Comparison of ENCODE assay signal across 8 cellular contexts in genomic region chr19:8580710-8581281, GRCh38. TPM values are rescaled to one million over a fixed set of nuclear protein-coding genes. Genes with fewer than 3 reads are reported as not detected.
DNase-seq lines count a peak whose midpoint lies in the region; ATAC-seq, FAIRE-seq and TF ChIP-seq lines count a peak whose summit lies in the region.

No MANE protein-coding gene starts in this region.

- TF ChIP-seq POLR2A in A549 (IDR thresholded peaks at IDR 0.05; ENCODE audit: low read length) (no peak), GM12892 (IDR thresholded peaks at IDR 0.05; ENCODE audit: low read depth, low read length) (no peak), GM12878 (IDR thresholded peaks at IDR 0.05; ENCODE audit: low read depth, low read length) (no peak)

- POLR2A ChIA-PET in A549 (lab: Yijun Ruan, JAX) (interaction anchor here (0.6 to 3.5 kb wide), 3 partner anchors 67 to 229 kb away, joined by 3 to 18 read pairs (median 3); partner anchors contain the start of gene ZNF414), GM12878 (lab: Charles Lee) (interaction anchor here (0.6 kb wide), 1 partner anchor 131 kb away, joined by 4 read pairs; no protein-coding TSS in a partner anchor)

- H3K27me3 ChIP-seq in GM12878 (replicated peaks in 1 of 2; ENCODE audit: control insufficient read depth in 2 of 2, insufficient read depth in 2 of 2, low read length in 1 of 2) = peaks cover 0 to 5% of the 10 kb centered on the region in 2 experiments; a peak in 1 of 4 replicates

- CTCF ChIA-PET in A549 (lab: Yijun Ruan, JAX) (interaction anchor here (0.5 to 5.2 kb wide), 49 partner anchors 8 to 1762 kb away, joined by 3 to 60 read pairs (median 4); partner anchors contain the start of gene ZNF414), GM12878 (lab: Yijun Ruan, JAX) (interaction anchor here (0.5 to 7.3 kb wide), 28 partner anchors 9 to 1102 kb away, joined by 3 to 73 read pairs (median 3); partner anchors contain the start of genes MARCHF2, ZNF317 and ZNF414)

- no peak for FAIRE-seq in A549 (lab: Jason Lieb, UNC)
- peak; percentile 78 for FAIRE-seq in GM12892 (lab: Jason Lieb, UNC)
- peak; percentile 83 for FAIRE-seq in GM12878 (lab: Jason Lieb, UNC)

- in situ Hi-C loops in GM12878 (cut with MboI) = no loop called here

- H3K36me3 ChIP-seq in GM12878 (ENCODE audit: control insufficient read depth in 2 of 2, insufficient read depth in 2 of 2, low read length in 1 of 2) = no peaks in the 10 kb centered on the region

- H3K27ac ChIP-seq in A549 = peak overlapping the region; percentile 29 to 75; a peak in 5 of 6 replicates
- no peak overlapping the region for H3K27ac ChIP-seq in GM12878 (ENCODE audit: control insufficient read depth, insufficient read depth)

- RAD21 ChIA-PET in GM12878 (lab: Charles Lee; ENCODE audit: unreplicated experiment) = interaction anchor here (0.6 to 1.9 kb wide), 6 partner anchors 10 to 1552 kb away, joined by 3 to 10 read pairs (median 4); partner anchors contain the start of genes MARCHF2 and ZNF414

- H3K4me2 ChIP-seq in A549 (peak overlapping the region; percentile 35; the same call in 2 of the 3 replicates), GM12878 (ENCODE audit: control insufficient read depth, insufficient read depth) (no peak overlapping the region)

- TF ChIP-seq RAD21 in A549 (conservative IDR thresholded peaks at IDR 0.05 in 1 of 2, IDR thresholded peaks at IDR 0.05 in 1 of 2) (peak; percentile 84 to 87), GM12878 (IDR thresholded peaks at IDR 0.05; ENCODE audit: insufficient read depth, low read depth, low read length) (peak; percentile 79)

- intact Hi-C loops in GM12878 (cut with micrococcal nuclease; ENCODE audit: unreplicated experiment) = loop anchor here (5.0 kb wide), 1 partner anchor 228 kb away; no protein-coding TSS in a partner anchor

- SMC1A ChIA-PET in GM12878 (lab: Charles Lee; ENCODE audit: uncharacterized antibody, unreplicated experiment) = interaction anchor here (0.7 kb wide), 1 partner anchor 78 kb away, joined by 4 read pairs; no protein-coding TSS in a partner anchor

- no peaks in the 10 kb centered on the region for H3K9me3 ChIP-seq in A549
- no peaks in the 10 kb centered on the region for H3K9me3 ChIP-seq in GM12878 (replicated peaks; ENCODE audit: control insufficient read depth, insufficient read depth, low read length)
- no peaks in the 10 kb centered on the region for H3K9me3 ChIP-seq in iPS-18c (ENCODE audit: control insufficient read depth, insufficient read depth, low read length)

- DNase-seq in A549 (ENCODE audit: low read depth in 1 of 2, low spot score in 1 of 2) = peak; percentile 50 to 81
- peak; percentile 66 for DNase-seq in GM12892 (ENCODE audit: insufficient read length)
- peak; percentile 42 for DNase-seq in NCI-H1105 treated with DMSO at 0.1 percent for 48 hours (lab: John Stamatoyannopoulos, UW)
- DNase-seq in UCSD-AML1 (lab: John Stamatoyannopoulos, UW; ENCODE audit: unreplicated experiment) = peak; percentile 82
- DNase-seq in GM12878 (ENCODE audit: low read depth, low spot score) = no peak
- DNase-seq in stimulated activated CD4-positive, alpha-beta T cell treated with anti-CD3 and anti-CD28 coated beads, Interleukin-15, amount 100 ng/mL, for 24 hours = peak; percentile 88

- H3K4me1 ChIP-seq in A549 = peaks cover 30% of the 10 kb centered on the region
- H3K4me1 ChIP-seq in GM12878 (ENCODE audit: control insufficient read depth, insufficient read depth, low read length) = peaks cover 8% of the 10 kb centered on the region

- no peak overlapping the region for H2AFZ ChIP-seq in GM12878 (ENCODE audit: control insufficient read depth, low read depth, low read length)

- TF ChIP-seq CTCF in A549 (IDR thresholded peaks at IDR 0.05) (peak; percentile 96), GM12878 (IDR thresholded peaks at IDR 0.05 in 2 of 3, conservative IDR thresholded peaks at IDR 0.05 in 1 of 3; ENCODE audit: control insufficient read depth in 2 of 3, extremely low read depth in 1 of 3, insufficient read depth in 1 of 3, low read depth in 3 of 3, low read length in 3 of 3) (peak; percentile 99)

- no TSS peak for BruUV-seq in GM12878 (replicated peaks; lab: Mats Ljungman, UMichigan)

- H3K9ac ChIP-seq in GM12878 (ENCODE audit: control insufficient read depth, insufficient read depth, low read length) = no peak overlapping the region

- no peaks in the 10 kb centered on the region for H3K79me2 ChIP-seq in GM12878 (ENCODE audit: control insufficient read depth, insufficient read depth, low read length)

- TF ChIP-seq EP300 in A549 (IDR thresholded peaks at IDR 0.05) = no peak
- no peak for TF ChIP-seq EP300 in GM12878 (IDR thresholded peaks at IDR 0.05; ENCODE audit: borderline replicate concordance in 1 of 2, control insufficient read depth in 1 of 2, low read depth in 2 of 2, low read length in 2 of 2)

- 13% methylated on average over 8 of the region's 21 CpGs for WGBS in A549 (ENCODE audit: missing lambda C conversion rate)
- WGBS in GM12878 (ENCODE audit: insufficient coverage, insufficient replicate concordance, low lambda C conversion rate, missing lambda C conversion rate) = under 1% methylated on average over 18 of the region's 21 CpGs

- H3K4me3 ChIP-seq in A549 (no peak overlapping the region), GM12878 (no peak overlapping the region), iPS-18c (ENCODE audit: insufficient read depth, low read depth, low read length) (peak overlapping the region; percentile 28; the same call in 1 of the 2 replicates)

- ATAC-seq in A549 (peak; percentile 57 to 74; a peak in 5 of 6 replicates), GM12878 (peak; percentile 62), GM21576 (IDR thresholded peaks at IDR 0.05; ENCODE audit: unreplicated experiment) (no peak)

- H4K20me1 ChIP-seq in GM12878 (ENCODE audit: control insufficient read depth, insufficient read depth) = no peaks in the 10 kb centered on the region

RNA-seq across cellular contexts. Expression of gene MYO1F, which starts 3.6 kb away (rescaled TPM):
- polyA plus RNA-seq in A549 (2011; rRNA removed) (0.37 and 0.95 TPM in 2 replicates), A549 (2017; fragmentation: RNase III; extraction: RNeasy Plus Mini Kit Qiagen cat#74134 plus additional on column Dnase treatment) (0.17 to 0.24 TPM (median 0.23 TPM) in 3 replicates), GM12878 (2011; rRNA removed) (3.6 and 5.3 TPM in 2 replicates), GM12878 (2014; fragmentation: Illumina TruSeq; extraction: Trizol) (28.9 and 37.0 TPM in 2 replicates), GM12878 (2014; fragmentation: Nextera tagmentation; extraction: Ambion mirVana) (1 to 10 TPM; 3.5 to 4.0 TPM), GM12878 (2014; rRNA removed) (43.3 and 46.9 TPM in 2 replicates), GM12878 (2016; fragmentation: Nextera tagmentation; extraction: Ambion mirVana) (10 to 100 TPM; 29.9 to 30.6 TPM)
- 0.45 TPM in 2 replicates for polyA plus RNA-seq in A549 (2012; cell fraction: cytosol; rRNA removed)
- 0.60 and 0.76 TPM in 2 replicates for polyA plus RNA-seq in A549 (2012; cell fraction: nucleus; rRNA removed)
- 1.2 and 1.9 TPM in 2 replicates for polyA minus RNA-seq in A549 (2011; rRNA and poly(A)+ RNA removed)
- polyA plus RNA-seq in GM12892 (2012; ENCODE audit: missing spikeins) = 13.2 TPM
- total RNA-seq in GM12878 (2013; cell fraction: nucleolus; rRNA removed) = 31.9 and 41.6 TPM in 2 replicates
- total RNA-seq in GM12878 (2014; rRNA removed) (31.2 and 42.8 TPM in 2 replicates), GM12878 (2014; rRNA removed; fragmentation: Illumina TruSeq; extraction: Trizol) (28.8 and 32.0 TPM in 2 replicates), GM12878 (2021) (42.6 and 49.4 TPM in 2 replicates)
- polyA plus RNA-seq in GM12878 (2011; ENCODE audit: low read depth) = 6.5 TPM
- polyA plus RNA-seq in GM12878 (2011; cell fraction: cytosol; rRNA removed) = 6.5 and 7.4 TPM in 2 replicates
- 9.4 and 11.5 TPM in 2 replicates for polyA plus RNA-seq in GM12878 (2011; cell fraction: nucleus; rRNA removed)
- 9.1 and 13.9 TPM in 2 replicates for polyA plus RNA-seq in GM12878 (2012)
- polyA minus RNA-seq in GM12878 (2011; rRNA and poly(A)+ RNA removed) = 8.0 and 10.1 TPM in 2 replicates
- polyA minus RNA-seq in GM12878 (2011; cell fraction: cytosol; rRNA and poly(A)+ RNA removed) = 3.6 TPM in 2 replicates
- 4.1 and 9.5 TPM in 2 replicates for polyA minus RNA-seq in GM12878 (2011; cell fraction: nucleus; rRNA and poly(A)+ RNA removed)

RNA-seq across cellular contexts. Expression of gene ADAMTS10, which starts 29.7 kb away (rescaled TPM):
- 26.7 and 33.2 TPM in 2 replicates for polyA plus RNA-seq in A549 (2011; rRNA removed)
- polyA plus RNA-seq in A549 (2012; cell fraction: cytosol; rRNA removed) = 23.0 and 34.1 TPM in 2 replicates
- 263 and 313 TPM in 2 replicates for polyA plus RNA-seq in A549 (2012; cell fraction: nucleus; rRNA removed)
- 39.0 to 73.0 TPM (median 49.3 TPM) in 3 replicates for polyA plus RNA-seq in A549 (2017; fragmentation: RNase III; extraction: RNeasy Plus Mini Kit Qiagen cat#74134 plus additional on column Dnase treatment)
- 28.3 and 29.4 TPM in 2 replicates for polyA minus RNA-seq in A549 (2011; rRNA and poly(A)+ RNA removed)
- polyA plus RNA-seq in GM12892 (2012; ENCODE audit: missing spikeins) = 0.64 TPM
- total RNA-seq in GM12878 (2013; cell fraction: nucleolus; rRNA removed) = 21.9 and 25.7 TPM in 2 replicates
- 0.68 TPM in 1 of 2 replicates, not detected in the other for total RNA-seq in GM12878 (2014; rRNA removed)
- 0.09 and 0.13 TPM in 2 replicates for total RNA-seq in GM12878 (2014; rRNA removed; fragmentation: Illumina TruSeq; extraction: Trizol)
- total RNA-seq in GM12878 (2021) = 0.45 and 0.59 TPM in 2 replicates
- polyA plus RNA-seq in GM12878 (2011; ENCODE audit: low read depth) = not detected
- 2.1 and 2.5 TPM in 2 replicates for polyA plus RNA-seq in GM12878 (2011; rRNA removed)
- 2.0 and 3.9 TPM in 2 replicates for polyA plus RNA-seq in GM12878 (2011; cell fraction: cytosol; rRNA removed)
- 50.0 and 53.0 TPM in 2 replicates for polyA plus RNA-seq in GM12878 (2011; cell fraction: nucleus; rRNA removed)
- polyA plus RNA-seq in GM12878 (2012) = 0.10 TPM in 1 of 2 replicates, not detected in the other
- 0.01 TPM in 1 of 2 replicates, not detected in the other for polyA plus RNA-seq in GM12878 (2014; fragmentation: Illumina TruSeq; extraction: Trizol)
- polyA plus RNA-seq in GM12878 (2014; fragmentation: Nextera tagmentation; extraction: Ambion mirVana) = not detected
- polyA plus RNA-seq in GM12878 (2014; rRNA removed) = 0.20 and 0.42 TPM in 2 replicates
- polyA plus RNA-seq in GM12878 (2016; fragmentation: Nextera tagmentation; extraction: Ambion mirVana) = under 1 TPM in 1 of 2 experiments, not detected in 1; 0.15 TPM
- polyA minus RNA-seq in GM12878 (2011; rRNA and poly(A)+ RNA removed) = 1.5 and 5.5 TPM in 2 replicates
- polyA minus RNA-seq in GM12878 (2011; cell fraction: cytosol; rRNA and poly(A)+ RNA removed) = 1.1 and 2.2 TPM in 2 replicates
- 8.3 and 10.6 TPM in 2 replicates for polyA minus RNA-seq in GM12878 (2011; cell fraction: nucleus; rRNA and poly(A)+ RNA removed)

RNA-seq across cellular contexts. Expression of gene NFILZ, which starts 49.6 kb away (rescaled TPM):
- polyA plus RNA-seq in A549 (2011; rRNA removed) = not detected in 2 replicates
- polyA plus RNA-seq in A549 (2012; cell fraction: cytosol; rRNA removed) = not detected in 2 replicates
- polyA plus RNA-seq in A549 (2012; cell fraction: nucleus; rRNA removed) = not detected in 2 replicates
- polyA plus RNA-seq in A549 (2017; fragmentation: RNase III; extraction: RNeasy Plus Mini Kit Qiagen cat#74134 plus additional on column Dnase treatment) = not detected in 3 replicates
- not detected in 2 replicates for polyA minus RNA-seq in A549 (2011; rRNA and poly(A)+ RNA removed)
- polyA plus RNA-seq in GM12892 (2012; ENCODE audit: missing spikeins) = not detected
- not detected in 2 replicates for total RNA-seq in GM12878 (2013; cell fraction: nucleolus; rRNA removed)
- total RNA-seq in GM12878 (2014; rRNA removed) = not detected in 2 replicates
- total RNA-seq in GM12878 (2014; rRNA removed; fragmentation: Illumina TruSeq; extraction: Trizol) = not detected in 2 replicates
- total RNA-seq in GM12878 (2021) = not detected in 2 replicates
- not detected for polyA plus RNA-seq in GM12878 (2011; ENCODE audit: low read depth)
- polyA plus RNA-seq in GM12878 (2011; rRNA removed) = not detected in 2 replicates
- polyA plus RNA-seq in GM12878 (2011; cell fraction: cytosol; rRNA removed) = not detected in 2 replicates
- polyA plus RNA-seq in GM12878 (2011; cell fraction: nucleus; rRNA removed) = not detected in 2 replicates
- not detected in 2 replicates for polyA plus RNA-seq in GM12878 (2012)
- polyA plus RNA-seq in GM12878 (2014; fragmentation: Illumina TruSeq; extraction: Trizol) = not detected in 2 replicates
- not detected for polyA plus RNA-seq in GM12878 (2014; fragmentation: Nextera tagmentation; extraction: Ambion mirVana)
- polyA plus RNA-seq in GM12878 (2014; rRNA removed) = not detected in 2 replicates
- not detected for polyA plus RNA-seq in GM12878 (2016; fragmentation: Nextera tagmentation; extraction: Ambion mirVana)
- not detected in 2 replicates for polyA minus RNA-seq in GM12878 (2011; rRNA and poly(A)+ RNA removed)
- not detected in 2 replicates for polyA minus RNA-seq in GM12878 (2011; cell fraction: cytosol; rRNA and poly(A)+ RNA removed)
- polyA minus RNA-seq in GM12878 (2011; cell fraction: nucleus; rRNA and poly(A)+ RNA removed) = not detected in 2 replicates

Comparison
In these comparisons a context has a peak if more than half of its experiments do, and no peak if none do; other contexts are left out.
1. Of the 24 proteins assayed by ChIP-seq in both GM12878 and A549: peak only in GM12878: BHLHE40 and ELK1; only in A549: MAX; in both: CTCF, RAD21 and SMC3; in neither: 18.